Comparison of ENCODE assay signal across 17 cellular contexts in genomic region chr1:12465126-12465525, GRCh38.
A peak's percentile ranks its signal among the peaks of the same experiment; 100 is the strongest.
DNase-seq lines count a peak whose midpoint lies in the region; ATAC-seq and TF ChIP-seq lines count a peak whose summit lies in the region.
"Had no signal": no experiment of that assay in that cellular context is flagged by ENCODE, and none has a peak within 500 bp of the region (broad histone marks: within the 10 kb centered on the region; RNA-seq: fewer than 3 reads in every experiment).

No MANE protein-coding gene starts in this region.

- DNase-seq in left ventricle myocardium inferior = no peak
- DNase-seq in heart right ventricle = no peak
- no peak for DNase-seq in hepatocyte (ENCODE audit: low spot score)
- DNase-seq in gastrocnemius medialis = no peak
- no peak for DNase-seq in DMS53 (lab: John Stamatoyannopoulos, UW)
- DNase-seq: activated naive CD4-positive, alpha-beta T cell treated with anti-CD3 and anti-CD28 coated beads, Interleukin-2, amount 10 ng/mL, durations not matched to agents 7 days and 5 days; C1 segment of cervical spinal cord; DMS153; erythroblast; kidney; NCI-H1105 treated with DMSO at 0.1 percent for 48 hours; stimulated activated CD4-positive, alpha-beta T cell treated with anti-CD3 and anti-CD28 coated beads, Interleukin-4, amount 100 ng/mL, for 24 hours had no signal

- no peak overlapping the region for H3K4me2 ChIP-seq in hepatocyte

- intact Hi-C loops in left ventricle myocardium inferior (cut with micrococcal nuclease) = no loop called here
- intact Hi-C loops in heart right ventricle (cut with DNase I) = no loop called here
- intact Hi-C loops in gastrocnemius medialis (cut with DNase I; ENCODE audit: low total_unique reads) = no loop called here

- H3K9me2 ChIP-seq in hepatocyte (replicated peaks; ENCODE audit: insufficient read depth) = no peaks in the 10 kb centered on the region

- 59 to 74% methylated on average over 3 of the region's 3 CpGs for WGBS in heart right ventricle, 2 donors
- WGBS in hepatocyte (ENCODE audit: low lambda C conversion rate, missing lambda C conversion rate) = 35% methylated on average over 3 of the region's 3 CpGs

- H3K36me3 ChIP-seq in left ventricle myocardium inferior (peaks cover 29% of the 10 kb centered on the region), heart right ventricle (peaks cover 0 to 80% (median 0%) of the 10 kb centered on the region in 9 donors), hepatocyte (replicated peaks; ENCODE audit: insufficient read depth, low read depth) (no peaks in the 10 kb centered on the region), gastrocnemius medialis (no peaks in the 10 kb centered on the region)
- H3K36me3 ChIP-seq: HAP-1 had no signal

- H4K20me1 ChIP-seq in hepatocyte (ENCODE audit: insufficient read depth, poor library complexity, severe bottlenecking) = no peaks in the 10 kb centered on the region

- no peak overlapping the region for H2AFZ ChIP-seq in hepatocyte

- TF ChIP-seq CTCF in left ventricle myocardium inferior (IDR thresholded peaks at IDR 0.05; ENCODE audit: borderline replicate concordance) (no peak), heart right ventricle (IDR thresholded peaks at IDR 0.05) (no peak), hepatocyte (IDR thresholded peaks at IDR 0.05; ENCODE audit: poor library complexity) (no peak), gastrocnemius medialis (IDR thresholded peaks at IDR 0.05 in 4 of 5, conservative IDR thresholded peaks at IDR 0.05 in 1 of 5) (no peak)

- no peaks in the 10 kb centered on the region for H3K79me2 ChIP-seq in hepatocyte

- ATAC-seq in heart right ventricle (no peak), gastrocnemius medialis (no peak), GM21528 (IDR thresholded peaks at IDR 0.05; ENCODE audit: low FRiP score, unreplicated experiment) (no peak), GM21381 (IDR thresholded peaks at IDR 0.05; ENCODE audit: unreplicated experiment) (no peak), HG02571 (IDR thresholded peaks at IDR 0.05; ENCODE audit: unreplicated experiment) (no peak)

- H3K4me1 ChIP-seq in left ventricle myocardium inferior (peaks cover 64% of the 10 kb centered on the region), heart right ventricle (peaks cover 10 to 66% (median 57%) of the 10 kb centered on the region in 9 donors), hepatocyte (ENCODE audit: insufficient read depth) (peaks cover 60% of the 10 kb centered on the region), gastrocnemius medialis (peaks cover 60 to 75% of the 10 kb centered on the region in 2 donors)

- H3K9me3 ChIP-seq in left ventricle myocardium inferior (replicated peaks) (no peaks in the 10 kb centered on the region), heart right ventricle (no peaks in the 10 kb centered on the region), hepatocyte (ENCODE audit: low read depth) (no peaks in the 10 kb centered on the region), gastrocnemius medialis (no peaks in the 10 kb centered on the region)
- H3K9me3 ChIP-seq: HAP-1 had no signal

- no peak for TF ChIP-seq POLR2A in gastrocnemius medialis (IDR thresholded peaks at IDR 0.05)

- peak overlapping the region; percentile 79 for H3K27ac ChIP-seq in left ventricle myocardium inferior (replicated peaks)
- peak overlapping the region in 5 of 10 donors; percentile 13 to 88 (median 30) for H3K27ac ChIP-seq in heart right ventricle
- peak overlapping the region; percentile 69 for H3K27ac ChIP-seq in hepatocyte
- H3K27ac ChIP-seq in gastrocnemius medialis = peak overlapping the region; percentile 67 to 89 (median 81)

- H3K4me3 ChIP-seq in left ventricle myocardium inferior = no peak overlapping the region
- no peak overlapping the region for H3K4me3 ChIP-seq in heart right ventricle
- H3K4me3 ChIP-seq in hepatocyte = no peak overlapping the region
- H3K4me3 ChIP-seq in gastrocnemius medialis = peak overlapping the region in 1 of 4 donors; percentile 4
- H3K4me3 ChIP-seq: HAP-1, skin epidermis had no signal

- no peaks in the 10 kb centered on the region for H3K27me3 ChIP-seq in left ventricle myocardium inferior (ENCODE audit: low read depth)
- no peaks in the 10 kb centered on the region for H3K27me3 ChIP-seq in heart right ventricle
- H3K27me3 ChIP-seq in hepatocyte = no peaks in the 10 kb centered on the region
- H3K27me3 ChIP-seq in gastrocnemius medialis = no peaks in the 10 kb centered on the region

- in situ Hi-C loops in gastrocnemius medialis (cut with MboI; ENCODE audit: low sequenced_read_pairs in 4 of 4) = no loop called here
